11 cellular contexts compared by ENCODE assay signal in the genomic region with DNA sequence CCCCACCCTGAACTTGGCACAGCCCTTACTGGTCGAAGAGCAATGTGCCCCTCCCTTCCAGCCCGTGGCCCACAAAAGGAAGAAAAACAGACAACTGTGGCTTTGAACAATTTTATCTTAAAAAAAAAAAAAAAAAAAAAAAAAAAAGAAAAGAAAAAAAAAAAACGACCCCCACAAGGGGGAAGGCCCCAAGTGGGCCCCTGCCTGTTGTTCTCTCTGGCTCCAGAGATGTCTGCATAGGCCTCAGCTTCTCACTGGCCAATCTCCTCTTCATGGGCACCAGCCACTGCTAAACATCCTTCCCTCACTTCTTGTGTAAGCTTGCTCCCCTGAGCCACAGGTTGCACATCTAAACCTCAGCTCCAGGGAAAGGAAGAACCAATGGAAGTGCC. TPM values are rescaled to one million over a fixed set of nuclear protein-coding genes. Genes with fewer than 3 reads are reported as not detected.
A peak's percentile ranks its signal among the peaks of the same experiment; 100 is the strongest.
DNase-seq lines count a peak whose midpoint lies in the region; ATAC-seq and TF ChIP-seq lines count a peak whose summit lies in the region.
"Had no signal": no experiment of that assay in that cellular context is flagged by ENCODE, and none has a peak within 500 bp of the region (broad histone marks: within the 10 kb centered on the region; RNA-seq: fewer than 3 reads in every experiment).

No MANE protein-coding gene starts in this region.

- peak overlapping the region; percentile 12 for H3K27ac ChIP-seq in left ventricle myocardium inferior (replicated peaks)
- peak overlapping the region; percentile 94 to 95 for H3K27ac ChIP-seq in mucosa of rectum (ENCODE audit: low read depth in 2 of 2, low read length in 2 of 2)

- peaks cover 50% of the 10 kb centered on the region for H3K36me3 ChIP-seq in left ventricle myocardium inferior
- peaks cover 36 to 40% of the 10 kb centered on the region in 2 donors for H3K36me3 ChIP-seq in mucosa of rectum (ENCODE audit: control insufficient read depth in 2 of 2, insufficient read depth in 2 of 2, low read length in 2 of 2)

- H3K27me3 Mint-ChIP-seq in brain, result no peaks in the 10 kb centered on the region
- H3K27me3 Mint-ChIP-seq in type B pancreatic cell, result no peaks in the 10 kb centered on the region

- ATAC-seq in Right ventricle myocardium superior (ENCODE audit: poor library complexity) (no peak), GM18868 (IDR thresholded peaks at IDR 0.05; ENCODE audit: unreplicated experiment) (no peak)

- H3K27ac Mint-ChIP-seq in brain (peak overlapping the region in 2 of 5 experiments; percentile 78 to 80), type B pancreatic cell (peak overlapping the region; percentile 91)

- H3K4me1 Mint-ChIP-seq in brain (peaks cover 31% of the 10 kb centered on the region), type B pancreatic cell (ENCODE audit: unreplicated experiment) (peaks cover 6% of the 10 kb centered on the region)

- peak overlapping the region; percentile 68 for H3K4me3 ChIP-seq in left ventricle myocardium inferior
- H3K4me3 ChIP-seq in mucosa of rectum (ENCODE audit: low read length in 2 of 2), result peak overlapping the region; percentile 82 to 93

- peak overlapping the region in 1 of 2 donors; percentile 21 for H3K9ac ChIP-seq in mucosa of rectum (ENCODE audit: low read depth in 1 of 2, low read length in 2 of 2)

- TF ChIP-seq CTCF in left ventricle myocardium inferior (IDR thresholded peaks at IDR 0.05; ENCODE audit: borderline replicate concordance), result no peak
- TF ChIP-seq CTCF in brain (conservative IDR thresholded peaks at IDR 0.05), result no peak
- TF ChIP-seq CTCF in type B pancreatic cell (conservative IDR thresholded peaks at IDR 0.05), result no peak

- H3K36me3 Mint-ChIP-seq in brain, result peaks cover 38% of the 10 kb centered on the region
- H3K36me3 Mint-ChIP-seq in type B pancreatic cell, result peaks cover 26% of the 10 kb centered on the region

- H3K4me3 Mint-ChIP-seq in brain (peak overlapping the region; percentile 34 to 84 (median 78)), type B pancreatic cell (peak overlapping the region; percentile 90)

- H3K9me3 Mint-ChIP-seq in brain, result no peaks in the 10 kb centered on the region
- no peaks in the 10 kb centered on the region for H3K9me3 Mint-ChIP-seq in type B pancreatic cell

- H3K27me3 ChIP-seq in left ventricle myocardium inferior (ENCODE audit: low read depth), result no peaks in the 10 kb centered on the region
- no peaks in the 10 kb centered on the region for H3K27me3 ChIP-seq in mucosa of rectum (ENCODE audit: control insufficient read depth in 2 of 2, insufficient read depth in 2 of 2, low read length in 2 of 2)

- no peak for DNase-seq in left ventricle myocardium inferior
- DNase-seq in Right ventricle myocardium superior, result no peak
- DNase-seq in type B pancreatic cell (ENCODE audit: extremely low spot score, unreplicated experiment), result no peak
- no peak for DNase-seq in SKM-1 treated with dmso at 0.1 percent for 144 hours (lab: John Stamatoyannopoulos, UW; ENCODE audit: unreplicated experiment)
- DNase-seq in HUDEP-2 (lab: John Stamatoyannopoulos, UW; ENCODE audit: unreplicated experiment in 76 of 76), result no peak
- DNase-seq: GOT3, NCI-H1694 treated with DMSO at 0.1 percent for 48 hours had no signal

- H3K9me3 ChIP-seq in left ventricle myocardium inferior (replicated peaks), result no peaks in the 10 kb centered on the region
- H3K9me3 ChIP-seq in mucosa of rectum (ENCODE audit: control insufficient read depth in 2 of 2, low read length in 2 of 2), result no peaks in the 10 kb centered on the region

- intact Hi-C loops in left ventricle myocardium inferior (cut with micrococcal nuclease), result no loop called here
- intact Hi-C loops in Right ventricle myocardium superior (cut with DNase I), result no loop called here

- H3K4me1 ChIP-seq in left ventricle myocardium inferior (peaks cover 29% of the 10 kb centered on the region), mucosa of rectum (ENCODE audit: control insufficient read depth in 2 of 2, insufficient read depth in 2 of 2, low read length in 2 of 2) (peaks cover 23 to 26% of the 10 kb centered on the region in 2 donors)

RNA-seq across cellular contexts. Expression of gene TSTD1, which starts 0.4 kb away (rescaled TPM):
- total RNA-seq in left ventricle myocardium inferior (13.4 TPM), Right ventricle myocardium superior (9.3 TPM), type B pancreatic cell (ENCODE audit: low replicate concordance) (40.8 and 98.0 TPM in 2 replicates)
- 134 TPM for polyA plus RNA-seq in brain (ENCODE audit: insufficient read depth, low read depth, low replicate concordance)

RNA-seq across cellular contexts. Expression of gene USF1, which starts 6.6 kb away (rescaled TPM):
- total RNA-seq in left ventricle myocardium inferior, result 31.7 TPM
- 28.4 TPM for total RNA-seq in Right ventricle myocardium superior
- 34.8 TPM for polyA plus RNA-seq in brain (ENCODE audit: insufficient read depth, low read depth, low replicate concordance)
- total RNA-seq in type B pancreatic cell (ENCODE audit: low replicate concordance), result 62.2 and 79.1 TPM in 2 replicates

RNA-seq across cellular contexts. Expression of gene F11R, which starts 18.2 kb away (rescaled TPM):
- total RNA-seq in left ventricle myocardium inferior (8.3 TPM), Right ventricle myocardium superior (10.1 TPM), type B pancreatic cell (ENCODE audit: low replicate concordance) (66.8 and 147 TPM in 2 replicates)
- 148 TPM for polyA plus RNA-seq in brain (ENCODE audit: insufficient read depth, low read depth, low replicate concordance)

RNA-seq across cellular contexts. Expression of gene ARHGAP30, which starts 30.5 kb away (rescaled TPM):
- total RNA-seq in left ventricle myocardium inferior, result 2.4 TPM
- total RNA-seq in Right ventricle myocardium superior, result 3.3 TPM
- polyA plus RNA-seq in brain (ENCODE audit: insufficient read depth, low read depth, low replicate concordance), result 0.93 TPM
- total RNA-seq in type B pancreatic cell (ENCODE audit: low replicate concordance), result 1.3 and 3.3 TPM in 2 replicates
- total RNA-seq: glomerular endothelial cell had no signal

RNA-seq across cellular contexts. Expression of gene NECTIN4, which starts 50.2 kb away (rescaled TPM):
- not detected for total RNA-seq in left ventricle myocardium inferior
- total RNA-seq in Right ventricle myocardium superior, result not detected
- polyA plus RNA-seq in brain (ENCODE audit: insufficient read depth, low read depth, low replicate concordance), result not detected
- 57.7 and 193 TPM in 2 replicates for total RNA-seq in type B pancreatic cell (ENCODE audit: low replicate concordance)
